ENCODE assay signal across 32 cellular contexts in genomic region chr11:217704-218103, GRCh38. TPM values are rescaled to one million over a fixed set of nuclear protein-coding genes. Genes with fewer than 3 reads are reported as not detected.
DNase-seq lines count a peak whose midpoint lies in the region; ATAC-seq and TF ChIP-seq lines count a peak whose summit lies in the region.
"Had no signal": no experiment of that assay in that cellular context is flagged by ENCODE, and none has a peak within 500 bp of the region (broad histone marks: within the 10 kb centered on the region; RNA-seq: fewer than 3 reads in every experiment).

No MANE protein-coding gene starts in this region.

- no peak for ATAC-seq in activated naive CD4-positive, alpha-beta T cell treated with anti-CD3 and anti-CD28 coated beads, Interleukin-2, amount 50 U/mL, for 72 hours
- ATAC-seq in memory B cell (ENCODE audit: low read depth) (no peak), GM18870 (IDR thresholded peaks at IDR 0.05; ENCODE audit: unreplicated experiment) (no peak)
- ATAC-seq: natural killer cell treated with Interleukin-12 subunit alpha and Interleukin-12 subunit beta and Interleukin-15 and Interleukin-18, amount 100 ng/mL, for 72 hours; T-cell had no signal

- peaks cover 9% of the 10 kb centered on the region for H3K4me1 Mint-ChIP-seq in activated T-cell treated with anti-CD3 and anti-CD28 coated beads, Interleukin-2, amount 50 U/mL, for 24 hours (ENCODE audit: low read depth)
- H3K4me1 Mint-ChIP-seq in memory B cell = peaks cover 3% of the 10 kb centered on the region
- H3K4me1 Mint-ChIP-seq: H9 had no signal

- intact Hi-C loops in uterus (cut with DNase I; ENCODE audit: low total_unique reads) = no loop called here

- H3K9me3 ChIP-seq in AG04450 (ENCODE audit: control insufficient read depth, insufficient read depth, low read length) (no peaks in the 10 kb centered on the region), uterus (no peaks in the 10 kb centered on the region)
- H3K9me3 ChIP-seq: BLaER1, SJSA1, tibial nerve had no signal

- H3K9me3 Mint-ChIP-seq in activated T-cell treated with anti-CD3 and anti-CD28 coated beads, Interleukin-2, amount 50 U/mL, for 24 hours = no peaks in the 10 kb centered on the region
- no peaks in the 10 kb centered on the region for H3K9me3 Mint-ChIP-seq in activated naive CD4-positive, alpha-beta T cell treated with anti-CD3 and anti-CD28 coated beads, Interleukin-2, amount 50 U/mL, for 72 hours
- no peaks in the 10 kb centered on the region for H3K9me3 Mint-ChIP-seq in memory B cell
- H3K9me3 Mint-ChIP-seq: activated T-helper 1 cell treated with anti-CD3 and anti-CD28 coated beads, Interleukin-12 subunit alpha, Interleukin-12 subunit beta, Interleukin-2, Interleukin-4 antibody, amounts not matched to agents 30 ng/mL and 10 ng/mL and 1 ng/mL, durations not matched to agents 14 hours and 24 hours and 36 hours; H9; natural killer cell treated with Interleukin-12 subunit alpha and Interleukin-12 subunit beta and Interleukin-15 and Interleukin-18, amount 100 ng/mL, for 72 hours; T-cell had no signal

- peak overlapping the region; percentile 76 for H3K27ac Mint-ChIP-seq in activated T-cell treated with anti-CD3 and anti-CD28 coated beads, Interleukin-2, amount 50 U/mL, for 24 hours
- H3K27ac Mint-ChIP-seq in activated naive CD4-positive, alpha-beta T cell treated with anti-CD3 and anti-CD28 coated beads, Interleukin-2, amount 50 U/mL, for 72 hours = peak overlapping the region; percentile 2 to 66
- H3K27ac Mint-ChIP-seq in memory B cell = peak overlapping the region; percentile 20
- H3K27ac Mint-ChIP-seq: activated T-helper 1 cell treated with anti-CD3 and anti-CD28 coated beads, Interleukin-12 subunit alpha, Interleukin-12 subunit beta, Interleukin-2, Interleukin-4 antibody, amounts not matched to agents 30 ng/mL and 10 ng/mL and 1 ng/mL, durations not matched to agents 14 hours and 24 hours and 36 hours; H9; T-cell had no signal

- DNase-seq in activated T-cell treated with anti-CD3 and anti-CD28 coated beads, Interleukin-2, amount 50 U/mL, for 24 hours = no peak
- DNase-seq in activated T-cell treated with anti-CD3 and anti-CD28 coated beads for 4 hours = no peak
- no peak for DNase-seq in AG04450 (ENCODE audit: low read depth, low spot score)
- no peak for DNase-seq in activated naive CD4-positive, alpha-beta T cell treated with anti-CD3 and anti-CD28 coated beads, Interleukin-2, amount 50 U/mL, for 72 hours (ENCODE audit: low spot score in 2 of 2)
- DNase-seq in memory B cell (ENCODE audit: low spot score in 2 of 2) = no peak
- no peak for DNase-seq in uterus
- DNase-seq in Ammon's horn (ENCODE audit: low spot score) = no peak
- DNase-seq: ACHN; activated CD4-positive, CD25-positive, alpha-beta regulatory T cell treated with anti-CD3 and anti-CD28 coated beads, Interleukin-2, amount 50 U/mL, for 72 hours; brain microvascular endothelial cell; COR-L47; glutamatergic neuron; NCI-H1105; NCI-H1930; NCI-H526 treated with DMSO at 0.1 percent for 48 hours; stimulated activated CD8-positive, alpha-beta memory T cell treated with anti-CD3 and anti-CD28 coated beads, Interleukin-4, amount 100 ng/mL, for 48 hours; T-cell had no signal

- H3K4me3 ChIP-seq in AG04450 (ENCODE audit: low read depth, low read length) = no peak overlapping the region
- no peak overlapping the region for H3K4me3 ChIP-seq in uterus
- H3K4me3 ChIP-seq: BLaER1, SJSA1, skin epidermis, tibial nerve had no signal

- H3K36me3 ChIP-seq in uterus = no peaks in the 10 kb centered on the region

- H3K36me3 Mint-ChIP-seq in activated T-cell treated with anti-CD3 and anti-CD28 coated beads, Interleukin-2, amount 50 U/mL, for 24 hours (ENCODE audit: low read depth) = peaks cover 54% of the 10 kb centered on the region
- peaks cover 4 to 6% of the 10 kb centered on the region in 2 donors for H3K36me3 Mint-ChIP-seq in activated naive CD4-positive, alpha-beta T cell treated with anti-CD3 and anti-CD28 coated beads, Interleukin-2, amount 50 U/mL, for 72 hours
- peaks cover 22% of the 10 kb centered on the region for H3K36me3 Mint-ChIP-seq in memory B cell

- CTCF ChIA-PET in AG04450 (lab: Charles Lee) = no interaction called here

- no peaks in the 10 kb centered on the region for H3K27me3 ChIP-seq in AG04450 (ENCODE audit: control insufficient read depth, insufficient read depth, low read length)
- no peaks in the 10 kb centered on the region for H3K27me3 ChIP-seq in uterus
- H3K27me3 ChIP-seq: BLaER1, brain microvascular endothelial cell, SJSA1, tibial nerve had no signal

- no peaks in the 10 kb centered on the region for H3K27me3 Mint-ChIP-seq in activated T-cell treated with anti-CD3 and anti-CD28 coated beads, Interleukin-2, amount 50 U/mL, for 24 hours
- H3K27me3 Mint-ChIP-seq in memory B cell = no peaks in the 10 kb centered on the region
- H3K27me3 Mint-ChIP-seq: natural killer cell treated with Interleukin-12 subunit alpha and Interleukin-12 subunit beta and Interleukin-15 and Interleukin-18, amount 100 ng/mL, for 72 hours; T-cell had no signal

- no peak overlapping the region for H3K4me3 Mint-ChIP-seq in activated T-cell treated with anti-CD3 and anti-CD28 coated beads, Interleukin-2, amount 50 U/mL, for 24 hours
- H3K4me3 Mint-ChIP-seq in memory B cell = no peak overlapping the region
- H3K4me3 Mint-ChIP-seq: activated T-helper 1 cell treated with anti-CD3 and anti-CD28 coated beads, Interleukin-12 subunit alpha, Interleukin-12 subunit beta, Interleukin-2, Interleukin-4 antibody, amounts not matched to agents 30 ng/mL and 10 ng/mL and 1 ng/mL, durations not matched to agents 14 hours and 24 hours and 36 hours; H9; natural killer cell treated with Interleukin-12 subunit alpha and Interleukin-12 subunit beta and Interleukin-15 and Interleukin-18, amount 100 ng/mL, for 72 hours; T-cell had no signal

- H3K4me1 ChIP-seq in uterus = no peaks in the 10 kb centered on the region
- H3K4me1 ChIP-seq: SJSA1, tibial nerve had no signal

- POLR2A ChIA-PET in AG04450 (lab: Yijun Ruan, JAX) = interaction anchor here (1.2 to 1.9 kb wide), 2 partner anchors 11 to 138 kb away, joined by 5 to 10 read pairs; partner anchors contain the start of genes BET1L and RIC8A

- TF ChIP-seq CTCF in AG04450 (IDR thresholded peaks at IDR 0.05; ENCODE audit: low read depth, low read length) (no peak), uterus (IDR thresholded peaks at IDR 0.05) (no peak)

- H3K27ac ChIP-seq in AG04450 (ENCODE audit: low read depth, low read length) (peak overlapping the region; percentile 31), uterus (no peak overlapping the region)
- H3K27ac ChIP-seq: brain microvascular endothelial cell, SJSA1, tibial nerve had no signal

- no peak for TF ChIP-seq POLR2A in uterus (IDR thresholded peaks at IDR 0.05)

RNA-seq across cellular contexts. Expression of gene RIC8A, which starts 10.2 kb away (rescaled TPM):
- 118 and 153 TPM in 2 replicates for polyA plus RNA-seq in AG04450 (2011; rRNA removed)
- polyA minus RNA-seq in AG04450 (2011; rRNA and poly(A)+ RNA removed) = 169 and 266 TPM in 2 replicates
- 100 to 1,000 TPM; 110 to 179 TPM for total RNA-seq in activated naive CD4-positive, alpha-beta T cell treated with anti-CD3 and anti-CD28 coated beads, Interleukin-2, amount 50 U/mL, for 72 hours
- 100 to 1,000 TPM in 2 of 4 donors, 10 to 100 TPM in 2; 84.5 to 376 (median 192) TPM for total RNA-seq in uterus

RNA-seq across cellular contexts. Expression of gene BET1L, which starts 10.5 kb away (rescaled TPM):
- polyA plus RNA-seq in AG04450 (2011; rRNA removed) = 75.0 and 86.4 TPM in 2 replicates
- polyA minus RNA-seq in AG04450 (2011; rRNA and poly(A)+ RNA removed) = 66.1 and 86.7 TPM in 2 replicates
- 10 to 100 TPM; 53.3 to 81.6 TPM for total RNA-seq in activated naive CD4-positive, alpha-beta T cell treated with anti-CD3 and anti-CD28 coated beads, Interleukin-2, amount 50 U/mL, for 72 hours
- 10 to 100 TPM in 3 of 4 donors, 1 to 10 TPM in 1; 8.7 to 57.8 (median 15.0) TPM for total RNA-seq in uterus

RNA-seq across cellular contexts. Expression of gene SIRT3, which starts 18.4 kb away (rescaled TPM):
- polyA plus RNA-seq in AG04450 (2011; rRNA removed) = 14.7 and 15.8 TPM in 2 replicates
- polyA minus RNA-seq in AG04450 (2011; rRNA and poly(A)+ RNA removed) = 10.9 and 14.8 TPM in 2 replicates
- total RNA-seq in activated naive CD4-positive, alpha-beta T cell treated with anti-CD3 and anti-CD28 coated beads, Interleukin-2, amount 50 U/mL, for 72 hours = 10 to 100 TPM; 11.7 to 38.7 TPM
- 10 to 100 TPM in 2 of 4 donors, 1 to 10 TPM in 2; 1.5 to 25.9 (median 9.8) TPM for total RNA-seq in uterus

RNA-seq across cellular contexts. Expression of gene PSMD13, which starts 19.1 kb away (rescaled TPM):
- polyA plus RNA-seq in AG04450 (2011; rRNA removed) = 138 and 148 TPM in 2 replicates
- polyA minus RNA-seq in AG04450 (2011; rRNA and poly(A)+ RNA removed) = 55.4 and 67.1 TPM in 2 replicates
- 100 to 1,000 TPM; 196 to 273 TPM for total RNA-seq in activated naive CD4-positive, alpha-beta T cell treated with anti-CD3 and anti-CD28 coated beads, Interleukin-2, amount 50 U/mL, for 72 hours
- 10 to 100 TPM; 17.9 to 94.3 (median 78.2) TPM for total RNA-seq in uterus

RNA-seq across cellular contexts. Expression of gene SCGB1C1, which starts 24.8 kb away (rescaled TPM):
- not detected in 2 replicates for polyA plus RNA-seq in AG04450 (2011; rRNA removed)
- polyA minus RNA-seq in AG04450 (2011; rRNA and poly(A)+ RNA removed) = not detected in 2 replicates
- total RNA-seq in activated naive CD4-positive, alpha-beta T cell treated with anti-CD3 and anti-CD28 coated beads, Interleukin-2, amount 50 U/mL, for 72 hours = under 1 TPM in 1 of 2 donors, not detected in 1; 0.64 TPM
- not detected for total RNA-seq in uterus
- total RNA-seq: activated T-helper 1 cell treated with anti-CD3 and anti-CD28 coated beads, Interleukin-12 subunit alpha, Interleukin-12 subunit beta, Interleukin-2, Interleukin-4 antibody, amounts not matched to agents 30 ng/mL and 10 ng/mL and 1 ng/mL, durations not matched to agents 14 hours and 24 hours and 36 hours; chondrocyte; H9; HT-29; lower leg skin; M059J; mononuclear cell; natural killer cell treated with Interleukin-12 subunit alpha and Interleukin-12 subunit beta and Interleukin-15 and Interleukin-18, amount 100 ng/mL, for 72 hours; osteocyte; SJSA1; T-cell; tibial nerve had no signal
- polyA plus RNA-seq: keratinocyte had no signal

Comparison
In these comparisons a context has a peak if more than half of its experiments do, and no peak if none do; other contexts are left out.
1. H3K27ac Mint-ChIP-seq: peak in every context shown above with its lines; median percentile 76 in activated T-cell treated with anti-CD3 and anti-CD28 coated beads, Interleukin-2, amount 50 U/mL, for 24 hours; 34 in activated naive CD4-positive, alpha-beta T cell treated with anti-CD3 and anti-CD28 coated beads, Interleukin-2, amount 50 U/mL, for 72 hours; 20 in memory B cell.